8 cellular contexts compared by ENCODE assay signal in genomic region chr16:70253291-70254094, GRCh38. TPM values are rescaled to one million over a fixed set of nuclear protein-coding genes. Genes with fewer than 3 reads are reported as not detected.
DNase-seq lines count a peak whose midpoint lies in the region; ATAC-seq and TF ChIP-seq lines count a peak whose summit lies in the region.

No MANE protein-coding gene starts in this region.

- H3K4me3 ChIP-seq in heart right ventricle (no peak overlapping the region), PC-3 (ENCODE audit: low read length) (no peak overlapping the region)

- H3K9me3 ChIP-seq in heart right ventricle (no peaks in the 10 kb centered on the region), PC-3 (ENCODE audit: low read length) (no peaks in the 10 kb centered on the region)

- H3K36me3 ChIP-seq in heart right ventricle (peaks cover 0 to 79% (median 57%) of the 10 kb centered on the region in 9 donors), PC-3 (ENCODE audit: low read depth, low read length) (peaks cover 36% of the 10 kb centered on the region)

- no peak overlapping the region for H2AFZ ChIP-seq in PC-3 (ENCODE audit: low read length)

- in situ Hi-C loops in T47D (cut with HindIII; ENCODE audit: low pct_unique_long_range_greater_than_20kb, low sequenced_read_pairs): no loop called here

- H3K9ac ChIP-seq in PC-3 (ENCODE audit: low read length): no peak overlapping the region

- POLR2A ChIA-PET in PC-3 (lab: Charles Lee; ENCODE audit: unreplicated experiment): no interaction called here

- H4K20me1 ChIP-seq in PC-3 (ENCODE audit: low read length): peaks cover 6% of the 10 kb centered on the region; the same call in 1 of the 2 replicates

- peaks cover 26% of the 10 kb centered on the region for H3K79me2 ChIP-seq in PC-3 (ENCODE audit: low read length)

- H3K9me2 ChIP-seq in PC-3 (replicated peaks; ENCODE audit: low read length): no peaks in the 10 kb centered on the region

- H3K4me2 ChIP-seq in PC-3 (ENCODE audit: low read length): no peak overlapping the region

- CTCF ChIA-PET in PC-3 (lab: Charles Lee): no interaction called here

- no peaks in the 10 kb centered on the region for H3F3A ChIP-seq in PC-3 (ENCODE audit: low read length, unreplicated experiment)

- WGBS in heart right ventricle, 2 donors: 77 to 81% methylated on average over 16 of the region's 16 CpGs

- BruUV-seq in PC-3 (replicated peaks; lab: Mats Ljungman, UMichigan): no TSS peak

- ATAC-seq in heart right ventricle (peak in 1 of 8 donors; percentile 12), PC-3 (no peak), GM19397 (IDR thresholded peaks at IDR 0.05; ENCODE audit: unreplicated experiment) (no peak), GM18858 (IDR thresholded peaks at IDR 0.05; ENCODE audit: unreplicated experiment) (no peak)

- TF ChIP-seq CTCF in heart right ventricle (IDR thresholded peaks at IDR 0.05): peak in 8 of 9 donors; percentile 28 to 51 (median 36)
- peak; percentile 57 for TF ChIP-seq CTCF in PC-3 (conservative IDR thresholded peaks at IDR 0.05; ENCODE audit: low read depth, low read length)

- intact Hi-C loops in heart right ventricle (cut with DNase I): loop anchor here in 3 of 10 donors (10.0 kb wide), 2 partner anchors 89 to 99 kb away; no protein-coding TSS in a partner anchor
- intact Hi-C loops in cardiac septum (cut with DNase I): loop anchor here (10.0 kb wide), 1 partner anchor 89 kb away; no protein-coding TSS in a partner anchor
- intact Hi-C loops in PC-3 (cut with micrococcal nuclease): no loop called here

- DNase-seq in heart right ventricle: peak in 1 of 2 donors; percentile 30
- no peak for DNase-seq in cardiac septum (ENCODE audit: low spot score)
- peak; percentile 53 for DNase-seq in PC-3
- DNase-seq in T47D (ENCODE audit: low read depth in 1 of 2, low spot score in 1 of 2): peak; percentile 48 to 65
- peak; percentile 74 for DNase-seq in mesenteric fat pad (ENCODE audit: low spot score)
- DNase-seq in NCI-H1694 treated with DMSO at 0.1 percent for 48 hours (lab: John Stamatoyannopoulos, UW): no peak

- H3K4me1 ChIP-seq in heart right ventricle (peaks cover 4 to 32% (median 24%) of the 10 kb centered on the region in 9 donors), PC-3 (ENCODE audit: insufficient read depth, low read length) (no peaks in the 10 kb centered on the region)

- H3K27me3 ChIP-seq in heart right ventricle (no peaks in the 10 kb centered on the region), PC-3 (ENCODE audit: low read length) (no peaks in the 10 kb centered on the region)

- H3K27ac ChIP-seq in heart right ventricle: no peak overlapping the region
- no peak overlapping the region for H3K27ac ChIP-seq in PC-3 (ENCODE audit: low read length)

RNA-seq across cellular contexts. Expression of gene EXOSC6, which starts 1.8 kb away (rescaled TPM):
- 10 to 100 TPM; 10.5 to 19.2 (median 17.0) TPM for total RNA-seq in heart right ventricle
- polyA plus RNA-seq in heart right ventricle: 10 to 100 TPM in 1 of 2 donors, 1 to 10 TPM in 1; 8.6 to 10.2 TPM
- total RNA-seq in cardiac septum: 10.6 TPM
- 21.4 and 29.9 TPM in 2 replicates for total RNA-seq in PC-3 (2014; rRNA removed)
- 25.8 TPM for total RNA-seq in mesenteric fat pad

RNA-seq across cellular contexts. Expression of gene AARS1, which starts 35.8 kb away (rescaled TPM):
- 10 to 100 TPM; 54.3 to 73.1 (median 59.4) TPM for total RNA-seq in heart right ventricle
- 10 to 100 TPM; 20.6 to 69.1 TPM for polyA plus RNA-seq in heart right ventricle
- 57.2 TPM for total RNA-seq in cardiac septum
- total RNA-seq in PC-3 (2014; rRNA removed): 60.9 and 91.9 TPM in 2 replicates
- total RNA-seq in mesenteric fat pad: 100 TPM

RNA-seq across cellular contexts. Expression of gene DDX19B, which starts 45.5 kb away (rescaled TPM):
- total RNA-seq in heart right ventricle (10 to 100 TPM; 14.8 to 25.3 (median 20.7) TPM), cardiac septum (13.7 TPM), PC-3 (2014; rRNA removed) (18.1 and 21.5 TPM in 2 replicates), mesenteric fat pad (26.5 TPM)
- 10 to 100 TPM; 11.6 to 19.0 TPM for polyA plus RNA-seq in heart right ventricle

Comparison
In these comparisons a context has a peak if more than half of its experiments do, and no peak if none do; other contexts are left out.
1. DNase-seq: peak in PC-3 (single experiment), T47D (2 of 2) and mesenteric fat pad (single experiment); none in cardiac septum (single experiment) and NCI-H1694 treated with DMSO at 0.1 percent for 48 hours (single experiment).